In genomic region chr1:58721247-58721820, GRCh38 we compare ENCODE assay signal across 15 cellular contexts.
"Had no signal": no experiment of that assay in that cellular context is flagged by ENCODE, and none has a peak within 500 bp of the region (broad histone marks: within the 10 kb centered on the region; RNA-seq: fewer than 3 reads in every experiment).

No MANE protein-coding gene starts in this region.

- H3K27me3 ChIP-seq: ascending aorta, neutrophil, right lobe of liver had no signal

- H3K4me1 ChIP-seq: ascending aorta, right lobe of liver had no signal

- H3K4me3 Mint-ChIP-seq: activated CD4-positive, alpha-beta memory T cell treated with anti-CD3 and anti-CD28 coated beads, Interleukin-2, amount 10 ng/mL, durations not matched to agents 7 days and 5 days; naive thymus-derived CD8-positive, alpha-beta T cell; stimulated activated effector memory CD8-positive, alpha-beta T cell treated with anti-CD3 and anti-CD28 coated beads, Interleukin-12 subunit alpha, Interleukin-12 subunit beta, amount 100 ng/mL, for 72 hours had no signal

- H3K36me3 ChIP-seq: ascending aorta, right lobe of liver had no signal

- H3K9me3 Mint-ChIP-seq: naive thymus-derived CD8-positive, alpha-beta T cell; stimulated activated effector memory CD8-positive, alpha-beta T cell treated with anti-CD3 and anti-CD28 coated beads, Interleukin-12 subunit alpha, Interleukin-12 subunit beta, amount 100 ng/mL, for 72 hours had no signal

- H3K36me3 Mint-ChIP-seq: naive thymus-derived CD8-positive, alpha-beta T cell; stimulated activated effector memory CD8-positive, alpha-beta T cell treated with anti-CD3 and anti-CD28 coated beads, Interleukin-12 subunit alpha, Interleukin-12 subunit beta, amount 100 ng/mL, for 72 hours had no signal

- H3K27me3 Mint-ChIP-seq: activated CD4-positive, alpha-beta memory T cell treated with anti-CD3 and anti-CD28 coated beads, Interleukin-2, amount 10 ng/mL, durations not matched to agents 7 days and 5 days; progenitor cell of endocrine pancreas had no signal

- ATAC-seq: mucosa of descending colon; naive thymus-derived CD8-positive, alpha-beta T cell; right lobe of liver; stimulated activated effector memory CD8-positive, alpha-beta T cell treated with anti-CD3 and anti-CD28 coated beads, Interleukin-12 subunit alpha, Interleukin-12 subunit beta, amount 100 ng/mL, for 72 hours had no signal

- H3K27ac Mint-ChIP-seq: activated CD4-positive, alpha-beta memory T cell treated with anti-CD3 and anti-CD28 coated beads, Interleukin-2, amount 10 ng/mL, durations not matched to agents 7 days and 5 days; naive thymus-derived CD8-positive, alpha-beta T cell; progenitor cell of endocrine pancreas; stimulated activated effector memory CD8-positive, alpha-beta T cell treated with anti-CD3 and anti-CD28 coated beads, Interleukin-12 subunit alpha, Interleukin-12 subunit beta, amount 100 ng/mL, for 72 hours had no signal

- H3K27ac ChIP-seq: ascending aorta, neutrophil, right lobe of liver had no signal

- H3K9me3 ChIP-seq: ascending aorta, mucosa of descending colon, neutrophil, right lobe of liver had no signal

- H3K4me3 ChIP-seq: ascending aorta, mucosa of descending colon, right lobe of liver had no signal

- DNase-seq: activated CD4-positive, alpha-beta memory T cell treated with anti-CD3 and anti-CD28 coated beads, Interleukin-2, amount 10 ng/mL, durations not matched to agents 7 days and 5 days; activated CD4-positive, alpha-beta T cell treated with anti-CD3 and anti-CD28 coated beads for 1 hour; activated gamma-delta T cell treated with Interleukin-2 at 50 U/mL for 16 hours; activated T-cell treated with anti-CD3 and anti-CD28 coated beads, Interleukin-2, amount 50 U/mL, for 48 hours; cortex of kidney; effector memory CD4-positive, alpha-beta T cell; hypothalamus; mucosa of descending colon; naive thymus-derived CD8-positive, alpha-beta T cell; right lobe of liver; trophoblast cell had no signal
